ENCODE assay signal across 9 cellular contexts in the genomic region with DNA sequence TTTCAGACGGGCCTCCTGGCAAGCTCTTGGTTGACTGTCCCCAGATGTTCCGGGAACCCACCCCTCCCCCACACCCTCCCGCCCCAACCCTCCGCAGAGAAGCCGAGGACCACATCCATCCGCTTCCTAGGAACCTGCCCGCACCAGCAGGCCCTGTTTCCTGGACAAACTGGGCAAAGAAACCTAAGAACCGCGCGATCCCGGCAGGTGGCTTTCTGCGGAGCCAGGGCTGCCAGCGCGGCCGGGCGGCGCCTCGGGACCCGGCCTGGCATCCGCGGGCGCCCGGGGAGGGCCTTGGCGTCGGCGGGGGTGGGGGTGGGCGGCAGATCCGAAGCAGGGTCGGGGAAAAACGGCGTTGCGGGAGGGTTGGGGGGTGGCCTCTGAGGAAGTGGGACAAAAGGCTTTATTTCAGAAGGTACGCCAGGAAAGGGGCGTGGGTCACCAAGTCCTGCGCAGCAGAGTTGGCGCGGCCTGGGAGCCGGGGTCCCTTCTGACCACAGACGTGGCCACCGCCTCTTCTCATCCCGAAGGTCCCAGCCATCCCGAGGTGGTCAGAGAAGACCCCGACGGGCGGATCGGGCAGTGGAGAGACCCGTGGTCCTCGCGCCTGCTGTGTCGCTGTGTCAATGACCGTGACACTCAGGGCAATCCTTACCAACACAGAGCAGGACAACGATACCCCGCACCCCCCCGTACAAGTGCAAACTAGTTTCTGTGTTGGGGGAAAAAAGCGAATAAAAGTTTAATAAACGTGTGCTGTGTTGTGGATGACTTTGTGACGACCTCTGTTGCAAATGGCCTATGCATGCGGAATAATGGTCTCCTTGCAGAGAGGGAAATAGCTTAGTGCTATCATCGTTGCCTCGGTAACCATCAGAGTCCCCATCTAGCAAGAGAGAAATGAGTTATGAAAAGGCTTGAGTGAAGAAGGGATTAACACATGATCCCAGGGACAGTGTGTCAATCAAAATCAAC. TPM values are rescaled to one million over a fixed set of nuclear protein-coding genes. Genes with fewer than 3 reads are reported as not detected.
DNase-seq lines count a peak whose midpoint lies in the region; ATAC-seq and TF ChIP-seq lines count a peak whose summit lies in the region.
"Had no signal": no experiment of that assay in that cellular context is flagged by ENCODE, and none has a peak within 500 bp of the region (broad histone marks: within the 10 kb centered on the region; RNA-seq: fewer than 3 reads in every experiment).

No MANE protein-coding gene starts in this region.

- H3K27me3 ChIP-seq in right cardiac atrium (ENCODE audit: control insufficient read depth, insufficient read depth), result no peaks in the 10 kb centered on the region
- H3K27me3 ChIP-seq in smooth muscle cell (ENCODE audit: low read depth), result peaks cover 100% of the 10 kb centered on the region
- peaks cover 36% of the 10 kb centered on the region for H3K27me3 ChIP-seq in WERI-Rb-1 (ENCODE audit: insufficient read depth, low read depth, severe bottlenecking)
- H3K27me3 ChIP-seq: ovary had no signal

- no peak overlapping the region for H2AFZ ChIP-seq in smooth muscle cell (ENCODE audit: low read depth)

- peak overlapping the region; percentile 63 for H3K4me3 Mint-ChIP-seq in activated CD4-positive, alpha-beta T cell treated with anti-CD3 and anti-CD28 coated beads, Interleukin-2, amount 10 ng/mL, durations not matched to agents 7 days and 5 days
- peak overlapping the region; percentile 77 for H3K4me3 Mint-ChIP-seq in T-helper 17 cell

- no peak for DNase-seq in activated CD4-positive, alpha-beta T cell treated with anti-CD3 and anti-CD28 coated beads, Interleukin-2, amount 10 ng/mL, durations not matched to agents 7 days and 5 days
- no peak for DNase-seq in activated CD4-positive, alpha-beta T cell treated with anti-CD3 and anti-CD28 coated beads for 1 hour
- no peak for DNase-seq in T-helper 17 cell
- DNase-seq in right cardiac atrium, result peak in 1 of 3 donors; percentile 45
- no peak for DNase-seq in smooth muscle cell (lab: John Stamatoyannopoulos, UW; ENCODE audit: unreplicated experiment)
- DNase-seq in CD1c-positive myeloid dendritic cell (ENCODE audit: extremely low spot score), result no peak
- DNase-seq in WERI-Rb-1, result no peak
- DNase-seq: ovary had no signal

- peaks cover 67% of the 10 kb centered on the region for H3K27me3 Mint-ChIP-seq in activated CD4-positive, alpha-beta T cell treated with anti-CD3 and anti-CD28 coated beads, Interleukin-2, amount 10 ng/mL, durations not matched to agents 7 days and 5 days
- peaks cover 70% of the 10 kb centered on the region for H3K27me3 Mint-ChIP-seq in T-helper 17 cell

- peak overlapping the region; percentile 78 for H3K4me2 ChIP-seq in smooth muscle cell

- no peaks in the 10 kb centered on the region for H3K9me3 Mint-ChIP-seq in activated CD4-positive, alpha-beta T cell treated with anti-CD3 and anti-CD28 coated beads, Interleukin-2, amount 10 ng/mL, durations not matched to agents 7 days and 5 days

- ATAC-seq in T-helper 17 cell (no peak), right cardiac atrium (no peak), GM21381 (IDR thresholded peaks at IDR 0.05; ENCODE audit: unreplicated experiment) (no peak)

- POLR2A ChIA-PET in activated CD4-positive, alpha-beta T cell treated with anti-CD3 and anti-CD28 coated beads, Interleukin-2, amount 10 ng/mL, durations not matched to agents 7 days and 5 days (lab: Charles Lee), result no interaction called here

- TF ChIP-seq CTCF in smooth muscle cell (IDR thresholded peaks at IDR 0.05; ENCODE audit: borderline replicate concordance, insufficient read depth, poor library complexity, severe bottlenecking) (no peak), WERI-Rb-1 (IDR thresholded peaks at IDR 0.05; ENCODE audit: low read depth, low read length) (no peak)

- H3K36me3 ChIP-seq in smooth muscle cell (ENCODE audit: low read depth), result no peaks in the 10 kb centered on the region
- H3K36me3 ChIP-seq in WERI-Rb-1, result no peaks in the 10 kb centered on the region
- H3K36me3 ChIP-seq: ovary had no signal

- H3K4me3 ChIP-seq in right cardiac atrium (ENCODE audit: low read length), result peak overlapping the region; percentile 34
- H3K4me3 ChIP-seq in smooth muscle cell, result peak overlapping the region; percentile 26
- no peak overlapping the region for H3K4me3 ChIP-seq in WERI-Rb-1 (ENCODE audit: low read depth, low read length)
- H3K4me3 ChIP-seq: ovary had no signal

- peaks cover 22% of the 10 kb centered on the region for H3K4me1 Mint-ChIP-seq in activated CD4-positive, alpha-beta T cell treated with anti-CD3 and anti-CD28 coated beads, Interleukin-2, amount 10 ng/mL, durations not matched to agents 7 days and 5 days
- peaks cover 14% of the 10 kb centered on the region for H3K4me1 Mint-ChIP-seq in T-helper 17 cell

- intact Hi-C loops in right cardiac atrium (cut with DNase I), result no loop called here

- H3K27ac ChIP-seq in right cardiac atrium (ENCODE audit: low read length) (no peak overlapping the region), smooth muscle cell (ENCODE audit: low read depth) (no peak overlapping the region), WERI-Rb-1 (no peak overlapping the region)
- H3K27ac ChIP-seq: ovary had no signal

- H4K20me1 ChIP-seq in smooth muscle cell (ENCODE audit: low read depth), result no peaks in the 10 kb centered on the region

- 7% methylated on average over 60 of the region's 60 CpGs for WGBS in right cardiac atrium
- 3% methylated on average over 58 of the region's 60 CpGs for WGBS in smooth muscle cell (ENCODE audit: low lambda C conversion rate)

- no peak overlapping the region for H3K9ac ChIP-seq in smooth muscle cell (ENCODE audit: low read depth)

- H3K9me3 ChIP-seq in T-helper 17 cell (ENCODE audit: control insufficient read depth, low read length, poor library complexity, severe bottlenecking) (peaks cover 8% of the 10 kb centered on the region), right cardiac atrium (ENCODE audit: control insufficient read depth, low read length) (peaks cover 2% of the 10 kb centered on the region), smooth muscle cell (replicated peaks; ENCODE audit: low read depth) (no peaks in the 10 kb centered on the region), WERI-Rb-1 (ENCODE audit: severe bottlenecking) (no peaks in the 10 kb centered on the region)
- H3K9me3 ChIP-seq: ovary had no signal

- no peaks in the 10 kb centered on the region for H3K36me3 Mint-ChIP-seq in activated CD4-positive, alpha-beta T cell treated with anti-CD3 and anti-CD28 coated beads, Interleukin-2, amount 10 ng/mL, durations not matched to agents 7 days and 5 days (ENCODE audit: low read depth)
- peaks cover 9% of the 10 kb centered on the region for H3K36me3 Mint-ChIP-seq in T-helper 17 cell (ENCODE audit: low read depth)

- no peaks in the 10 kb centered on the region for H3F3A ChIP-seq in smooth muscle cell (ENCODE audit: low read depth)

- H3K79me2 ChIP-seq in smooth muscle cell (ENCODE audit: low read depth), result no peaks in the 10 kb centered on the region

- peak overlapping the region; percentile 64 for H3K27ac Mint-ChIP-seq in activated CD4-positive, alpha-beta T cell treated with anti-CD3 and anti-CD28 coated beads, Interleukin-2, amount 10 ng/mL, durations not matched to agents 7 days and 5 days
- H3K27ac Mint-ChIP-seq in T-helper 17 cell, result peak overlapping the region; percentile 83

- CTCF ChIA-PET in activated CD4-positive, alpha-beta T cell treated with anti-CD3 and anti-CD28 coated beads, Interleukin-2, amount 10 ng/mL, durations not matched to agents 7 days and 5 days (lab: Charles Lee), result interaction anchor here (0.6 to 1.6 kb wide), 3 partner anchors 11 to 22 kb away, joined by 3 to 4 read pairs (median 3); no protein-coding TSS in a partner anchor

- H3K4me1 ChIP-seq in right cardiac atrium (ENCODE audit: control insufficient read depth, insufficient read depth, low read length) (peaks cover 3% of the 10 kb centered on the region), smooth muscle cell (ENCODE audit: low read depth) (peaks cover 19% of the 10 kb centered on the region)

RNA-seq across cellular contexts. Expression of gene GATA3, which starts 19.5 kb away (rescaled TPM):
- 10 to 100 TPM; 48.1 to 52.0 TPM for total RNA-seq in activated CD4-positive, alpha-beta T cell treated with anti-CD3 and anti-CD28 coated beads, Interleukin-2, amount 10 ng/mL, durations not matched to agents 7 days and 5 days
- total RNA-seq in T-helper 17 cell (100 to 1,000 TPM in 1 of 2 donors, 10 to 100 TPM in 1; 91.9 to 149 TPM), right cardiac atrium (1 to 10 TPM in 2 of 4 donors, under 1 TPM in 2; 0.76 to 1.7 (median 0.95) TPM), smooth muscle cell (2.3 and 5.2 TPM in 2 replicates)
- polyA plus RNA-seq in right cardiac atrium (1.4 TPM), smooth muscle cell (6.9 and 22.6 TPM in 2 replicates)
